ENCODE assay signal across 17 cellular contexts in genomic region chr11:68364581-68364980, GRCh38. TPM values are rescaled to one million over a fixed set of nuclear protein-coding genes. Genes with fewer than 3 reads are reported as not detected.
A peak's percentile ranks its signal among the peaks of the same experiment; 100 is the strongest.
DNase-seq lines count a peak whose midpoint lies in the region; ATAC-seq and TF ChIP-seq lines count a peak whose summit lies in the region.
"Had no signal": no experiment of that assay in that cellular context is flagged by ENCODE, and none has a peak within 500 bp of the region (broad histone marks: within the 10 kb centered on the region; RNA-seq: fewer than 3 reads in every experiment).

No MANE protein-coding gene starts in this region.

- H3K9me3 Mint-ChIP-seq in T-helper 1 cell treated with Interleukin-12 subunit alpha and Interleukin-12 subunit beta and Interleukin-4 antibody, amounts not matched to agents 30 μg/mL and 1 μg/mL, for 36 hours = no peaks in the 10 kb centered on the region
- peaks cover 13% of the 10 kb centered on the region for H3K9me3 Mint-ChIP-seq in nephron progenitor cell
- H3K9me3 Mint-ChIP-seq: IgD-negative memory B cell had no signal

- H3K27ac ChIP-seq in ascending aorta (peak overlapping the region; percentile 50 to 62), tibial artery (peak overlapping the region; percentile 91 to 94)
- H3K27ac ChIP-seq: C4-2B, GM23248 had no signal

- no peaks in the 10 kb centered on the region for H3K27me3 Mint-ChIP-seq in T-helper 1 cell treated with Interleukin-12 subunit alpha and Interleukin-12 subunit beta and Interleukin-4 antibody, amounts not matched to agents 30 μg/mL and 1 μg/mL, for 36 hours (ENCODE audit: low read depth)
- H3K27me3 Mint-ChIP-seq in nephron progenitor cell (ENCODE audit: low read depth, poor library complexity) = peaks cover 2% of the 10 kb centered on the region
- H3K27me3 Mint-ChIP-seq: IgD-negative memory B cell had no signal

- H3K4me3 ChIP-seq in ascending aorta = no peak overlapping the region
- no peak overlapping the region for H3K4me3 ChIP-seq in tibial artery
- H3K4me3 ChIP-seq: GM23248 had no signal

- H3K36me3 ChIP-seq in ascending aorta = peaks cover 30 to 31% of the 10 kb centered on the region in 2 donors
- H3K36me3 ChIP-seq in tibial artery = peaks cover 14 to 72% (median 27%) of the 10 kb centered on the region in 3 donors

- H3K4me3 Mint-ChIP-seq in T-helper 1 cell treated with Interleukin-12 subunit alpha and Interleukin-12 subunit beta and Interleukin-4 antibody, amounts not matched to agents 30 μg/mL and 1 μg/mL, for 36 hours = no peak overlapping the region
- no peak overlapping the region for H3K4me3 Mint-ChIP-seq in nephron progenitor cell

- H3K27me3 ChIP-seq in ascending aorta = no peaks in the 10 kb centered on the region
- no peaks in the 10 kb centered on the region for H3K27me3 ChIP-seq in tibial artery

- H3K9me3 ChIP-seq in ascending aorta (no peaks in the 10 kb centered on the region), tibial artery (no peaks in the 10 kb centered on the region)

- H3K4me1 Mint-ChIP-seq in T-helper 1 cell treated with Interleukin-12 subunit alpha and Interleukin-12 subunit beta and Interleukin-4 antibody, amounts not matched to agents 30 μg/mL and 1 μg/mL, for 36 hours (ENCODE audit: low read depth) = peaks cover 11% of the 10 kb centered on the region
- peaks cover 23% of the 10 kb centered on the region for H3K4me1 Mint-ChIP-seq in nephron progenitor cell

- no peak for DNase-seq in T-helper 1 cell
- no peak for DNase-seq in ascending aorta (ENCODE audit: low spot score in 2 of 2)
- no peak for DNase-seq in nephron progenitor cell
- DNase-seq in tibial artery = no peak
- no peak for DNase-seq in cerebellar nuclear complex (lab: John Stamatoyannopoulos, UW)
- DNase-seq in epidermal melanocyte (ENCODE audit: insufficient read length, low spot score) = no peak
- DNase-seq: 8988T, GM23248, NCI-H187 treated with DMSO at 0.1 percent for 48 hours, NCI-H446 treated with DMSO at 0.1 percent for 48 hours, NCI-H748 treated with DMSO at 0.1 percent for 48 hours, SHP77 treated with DMSO at 0.1 percent for 48 hours had no signal

- intact Hi-C loops in ascending aorta (cut with DNase I) = no loop called here
- intact Hi-C loops in tibial artery (cut with DNase I; ENCODE audit: low total_unique reads) = no loop called here

- H3K4me1 ChIP-seq in ascending aorta = no peaks in the 10 kb centered on the region
- H3K4me1 ChIP-seq in tibial artery = peaks cover 0 to 37% (median 8%) of the 10 kb centered on the region in 4 donors

- peak overlapping the region; percentile 22 for H3K27ac Mint-ChIP-seq in T-helper 1 cell treated with Interleukin-12 subunit alpha and Interleukin-12 subunit beta and Interleukin-4 antibody, amounts not matched to agents 30 μg/mL and 1 μg/mL, for 36 hours
- H3K27ac Mint-ChIP-seq in nephron progenitor cell = peak overlapping the region; percentile 71
- H3K27ac Mint-ChIP-seq: IgD-negative memory B cell had no signal

- TF ChIP-seq CTCF in ascending aorta (IDR thresholded peaks at IDR 0.05) (no peak), nephron progenitor cell (IDR thresholded peaks at IDR 0.05) (no peak), tibial artery (IDR thresholded peaks at IDR 0.05) (no peak)

- H3K36me3 Mint-ChIP-seq in T-helper 1 cell treated with Interleukin-12 subunit alpha and Interleukin-12 subunit beta and Interleukin-4 antibody, amounts not matched to agents 30 μg/mL and 1 μg/mL, for 36 hours (ENCODE audit: low read depth) = no peaks in the 10 kb centered on the region
- H3K36me3 Mint-ChIP-seq in nephron progenitor cell (ENCODE audit: low read depth) = peaks cover 73% of the 10 kb centered on the region

- no peak for ATAC-seq in HG03460 (IDR thresholded peaks at IDR 0.05; ENCODE audit: unreplicated experiment)
- ATAC-seq: Panc1 had no signal

RNA-seq across cellular contexts. Expression of gene LRP5, which starts 52.2 kb away (rescaled TPM):
- 130 TPM for total RNA-seq in ascending aorta
